ENCODE assay signal across 29 cellular contexts in genomic region chr19:5782945-5783919, GRCh38. TPM values are rescaled to one million over a fixed set of nuclear protein-coding genes. Genes with fewer than 3 reads are reported as not detected.
A peak's percentile ranks its signal among the peaks of the same experiment; 100 is the strongest.
DNase-seq lines count a peak whose midpoint lies in the region; ATAC-seq and TF ChIP-seq lines count a peak whose summit lies in the region.
"Had no signal": no experiment of that assay in that cellular context is flagged by ENCODE, and none has a peak within 500 bp of the region (broad histone marks: within the 10 kb centered on the region; RNA-seq: fewer than 3 reads in every experiment).

No MANE protein-coding gene starts in this region.

- no peak overlapping the region for H3K4me3 ChIP-seq in SK-N-SH (ENCODE audit: low read depth in 2 of 2, low read length in 1 of 2)
- H3K4me3 ChIP-seq in endodermal cell (ENCODE audit: low read length): no peak overlapping the region
- no peak overlapping the region for H3K4me3 ChIP-seq in sigmoid colon
- no peak overlapping the region for H3K4me3 ChIP-seq in WERI-Rb-1 (ENCODE audit: low read depth, low read length)
- H3K4me3 ChIP-seq: Peyer's patch, SJSA1 had no signal

- POLR2A ChIA-PET in SK-N-SH (lab: Yijun Ruan, JAX): interaction anchor here (1.4 kb wide), 1 partner anchor 15 kb away, joined by 4 read pairs; no protein-coding TSS in a partner anchor

- H3K4me2 ChIP-seq in SK-N-SH: no peak overlapping the region

- H3K4me1 ChIP-seq in SK-N-SH (ENCODE audit: control insufficient read depth in 1 of 2, insufficient read depth in 2 of 2, low read depth in 1 of 2, low read length in 1 of 2) (no peaks in the 10 kb centered on the region), endodermal cell (ENCODE audit: control insufficient read depth, insufficient read depth, low read length) (no peaks in the 10 kb centered on the region), sigmoid colon (no peaks in the 10 kb centered on the region)
- H3K4me1 ChIP-seq: Peyer's patch, SJSA1 had no signal

- H3K27me3 ChIP-seq in SK-N-SH (ENCODE audit: insufficient read depth): no peaks in the 10 kb centered on the region
- no peaks in the 10 kb centered on the region for H3K27me3 ChIP-seq in endodermal cell (ENCODE audit: control insufficient read depth, insufficient read depth, low read length, poor library complexity, severe bottlenecking)
- H3K27me3 ChIP-seq in sigmoid colon: no peaks in the 10 kb centered on the region
- H3K27me3 ChIP-seq in WERI-Rb-1 (ENCODE audit: insufficient read depth, low read depth, severe bottlenecking): no peaks in the 10 kb centered on the region
- H3K27me3 ChIP-seq: Peyer's patch, SJSA1 had no signal

- H3K36me3 ChIP-seq in SK-N-SH (replicated peaks in 1 of 2; ENCODE audit: control insufficient read depth in 1 of 2, insufficient read depth in 2 of 2, low read length in 1 of 2): peaks cover 0 to 31% of the 10 kb centered on the region in 2 experiments
- peaks cover 19% of the 10 kb centered on the region for H3K36me3 ChIP-seq in endodermal cell (ENCODE audit: control insufficient read depth, insufficient read depth, low read length)
- H3K36me3 ChIP-seq in sigmoid colon: peaks cover 22 to 44% (median 33%) of the 10 kb centered on the region in 4 donors
- peaks cover 36% of the 10 kb centered on the region for H3K36me3 ChIP-seq in WERI-Rb-1

- intact Hi-C loops in Right ventricle myocardium superior (cut with DNase I) (no loop called here), cardiac septum (cut with DNase I) (no loop called here), sigmoid colon (cut with DNase I) (no loop called here)

- H3K36me3 Mint-ChIP-seq in endodermal cell (ENCODE audit: low read depth): peaks cover 19% of the 10 kb centered on the region

- no peaks in the 10 kb centered on the region for H4K20me1 ChIP-seq in SK-N-SH (ENCODE audit: insufficient read depth)

- DNase-seq in Right ventricle myocardium superior (no peak), cardiac septum (ENCODE audit: low spot score) (no peak), SK-N-SH (peak; percentile 25), endodermal cell (no peak), sigmoid colon (peak; percentile 63), NOMO-1 (lab: John Stamatoyannopoulos, UW; ENCODE audit: unreplicated experiment in 2 of 2) (no peak), WERI-Rb-1 (no peak)
- no peak for DNase-seq in activated T-cell treated with anti-CD3 and anti-CD28 coated beads, Interleukin-2, amount 50 U/mL, for 1 hour
- DNase-seq: 8988T; AML-193; C1 segment of cervical spinal cord; Calu3; CD8-positive, alpha-beta T cell; DMS153; GF-D8; HCEC 1CT; Kasumi-1; NCI-H1694; NCI-H2081; NCI-H2171; NCI-H345; NCI-H524; NCI-H774; NK-92 treated with Interleukin-12 subunit alpha and Interleukin-12 subunit beta, amount 100 ng/mL, for 24 hours; Peyer's patch had no signal

- H3K27ac Mint-ChIP-seq in endodermal cell: no peak overlapping the region
- H3K27ac Mint-ChIP-seq: CD8-positive, alpha-beta T cell; IgD-negative memory B cell had no signal

- CTCF ChIA-PET in SK-N-SH (lab: Yijun Ruan, JAX): interaction anchor here (0.9 to 4.7 kb wide), 6 partner anchors 9 to 240 kb away, joined by 3 to 17 read pairs (median 4); no protein-coding TSS in a partner anchor

- TF ChIP-seq RAD21 in SK-N-SH (IDR thresholded peaks at IDR 0.05; ENCODE audit: low read length): no peak

- H3K27me3 Mint-ChIP-seq in endodermal cell (ENCODE audit: insufficient read depth): no peaks in the 10 kb centered on the region
- H3K27me3 Mint-ChIP-seq: IgD-negative memory B cell had no signal

- H3K4me3 Mint-ChIP-seq in endodermal cell: no peak overlapping the region
- H3K4me3 Mint-ChIP-seq: CD8-positive, alpha-beta T cell; IgD-negative memory B cell had no signal

- no peaks in the 10 kb centered on the region for H3K9me2 ChIP-seq in SK-N-SH

- H3F3A ChIP-seq in SK-N-SH (replicated peaks; ENCODE audit: insufficient read depth): no peaks in the 10 kb centered on the region

- TF ChIP-seq EP300 in SK-N-SH (IDR thresholded peaks at IDR 0.05; ENCODE audit: borderline replicate concordance in 1 of 2, low read depth in 1 of 2, low read length in 1 of 2) (no peak), sigmoid colon (IDR thresholded peaks at IDR 0.05) (no peak)

- peak; percentile 4 for ATAC-seq in Right ventricle myocardium superior (ENCODE audit: poor library complexity)
- ATAC-seq: CD8-positive, alpha-beta T cell had no signal

- no peak overlapping the region for H3K9ac ChIP-seq in SK-N-SH
- no peak overlapping the region for H3K9ac ChIP-seq in endodermal cell (ENCODE audit: extremely low read depth, low read length, poor library complexity, severe bottlenecking)

- H3K27ac ChIP-seq in SK-N-SH (ENCODE audit: low read depth in 2 of 2, low read length in 1 of 2) (no peak overlapping the region), endodermal cell (ENCODE audit: low read depth, low read length) (peak overlapping the region; percentile 32), sigmoid colon (no peak overlapping the region), WERI-Rb-1 (no peak overlapping the region)
- H3K27ac ChIP-seq: Peyer's patch, SJSA1 had no signal

- TF ChIP-seq CTCF in SK-N-SH (IDR thresholded peaks at IDR 0.05): no peak
- TF ChIP-seq CTCF in endodermal cell (conservative IDR thresholded peaks at IDR 0.05): no peak
- no peak for TF ChIP-seq CTCF in sigmoid colon (IDR thresholded peaks at IDR 0.05)
- TF ChIP-seq CTCF in WERI-Rb-1 (IDR thresholded peaks at IDR 0.05; ENCODE audit: low read depth, low read length): no peak

- no peak for TF ChIP-seq POLR2A in sigmoid colon (IDR thresholded peaks at IDR 0.05)

- H3K9me3 Mint-ChIP-seq in endodermal cell: no peaks in the 10 kb centered on the region
- H3K9me3 Mint-ChIP-seq: CD8-positive, alpha-beta T cell; IgD-negative memory B cell had no signal

- no peaks in the 10 kb centered on the region for H3K4me1 Mint-ChIP-seq in endodermal cell
- H3K4me1 Mint-ChIP-seq: IgD-negative memory B cell had no signal

- WGBS in SK-N-SH (ENCODE audit: low lambda C conversion rate): 93% methylated on average over 24 of the region's 48 CpGs
- 93 to 97% methylated on average over 26 to 48 of the region's 48 CpGs for WGBS in endodermal cell (ENCODE audit: insufficient coverage in 1 of 2, insufficient read length in 1 of 2), 2 experiments
- WGBS in sigmoid colon, 2 donors: 83 to 89% methylated on average over 48 of the region's 48 CpGs

- H3K9me3 ChIP-seq in SK-N-SH (no peaks in the 10 kb centered on the region), endodermal cell (ENCODE audit: control insufficient read depth, low read length) (no peaks in the 10 kb centered on the region), sigmoid colon (no peaks in the 10 kb centered on the region), WERI-Rb-1 (ENCODE audit: severe bottlenecking) (no peaks in the 10 kb centered on the region)
- H3K9me3 ChIP-seq: Peyer's patch, SJSA1 had no signal

- no peaks in the 10 kb centered on the region for H3K79me2 ChIP-seq in SK-N-SH (ENCODE audit: insufficient read depth)

- no peak overlapping the region for H2AFZ ChIP-seq in SK-N-SH (ENCODE audit: low read depth)

TF ChIP-seq in SK-N-SH, 30 proteins besides CTCF, POLR2A, EP300 and RAD21:
- TF ChIP-seq TAF1 (IDR thresholded peaks at IDR 0.05; ENCODE audit: borderline replicate concordance, low read depth, low read length): no peak
- no peak for TF ChIP-seq ELF1 (IDR thresholded peaks at IDR 0.05)
- TF ChIP-seq TEAD4 (IDR thresholded peaks at IDR 0.05; ENCODE audit: borderline replicate concordance, insufficient read depth): no peak
- no peak for TF ChIP-seq YY1 (IDR thresholded peaks at IDR 0.05; ENCODE audit: low read depth)
- TF ChIP-seq MEF2A (IDR thresholded peaks at IDR 0.05; ENCODE audit: borderline replicate concordance, low read depth): no peak

RNA-seq across cellular contexts. Expression of gene PRR22, which starts 1.3 kb away (rescaled TPM):
- total RNA-seq in Right ventricle myocardium superior: 0.62 TPM
- 1.3 TPM for total RNA-seq in cardiac septum
- polyA plus RNA-seq in SK-N-SH (2012; rRNA removed): 0.82 and 0.91 TPM in 2 replicates
- polyA plus RNA-seq in SK-N-SH (2012; cell fraction: cytosol; rRNA removed): 0.12 and 0.25 TPM in 2 replicates
- 8.4 and 9.5 TPM in 2 replicates for polyA plus RNA-seq in SK-N-SH (2012; cell fraction: nucleus; rRNA removed)
- 1 to 10 TPM; 1.9 to 3.6 TPM for total RNA-seq in endodermal cell
- polyA plus RNA-seq in endodermal cell (2013, experiment 1 of 2): 2.1 TPM
- polyA plus RNA-seq in endodermal cell (2013, experiment 2 of 2): 2.1 TPM
- total RNA-seq in sigmoid colon: 1 to 10 TPM in 1 of 4 donors, under 1 TPM in 1, not detected in 2; 0.71 to 1.1 TPM
- polyA plus RNA-seq in sigmoid colon: 1 to 10 TPM in 1 of 3 donors, under 1 TPM in 1, not detected in 1; 0.60 to 9.2 TPM
- polyA plus RNA-seq: IgD-negative memory B cell had no signal

RNA-seq across cellular contexts. Expression of gene DUS3L, which starts 7.7 kb away (rescaled TPM):
- 12.9 TPM for total RNA-seq in Right ventricle myocardium superior
- 21.6 TPM for total RNA-seq in cardiac septum
- polyA plus RNA-seq in SK-N-SH (2012; rRNA removed): 44.0 and 45.2 TPM in 2 replicates
- 20.9 and 24.8 TPM in 2 replicates for polyA plus RNA-seq in SK-N-SH (2012; cell fraction: cytosol; rRNA removed)
- 151 and 182 TPM in 2 replicates for polyA plus RNA-seq in SK-N-SH (2012; cell fraction: nucleus; rRNA removed)
- total RNA-seq in endodermal cell: 10 to 100 TPM; 19.6 to 36.8 TPM
- 25.8 TPM for polyA plus RNA-seq in endodermal cell (2013, experiment 1 of 2)
- polyA plus RNA-seq in endodermal cell (2013, experiment 2 of 2): 20.2 TPM
- 10 to 100 TPM; 26.7 to 37.4 (median 31.7) TPM for total RNA-seq in sigmoid colon
- polyA plus RNA-seq in sigmoid colon: 10 to 100 TPM in 2 of 3 donors, 1 to 10 TPM in 1; 8.3 to 42.0 (median 15.0) TPM

RNA-seq across cellular contexts. Expression of gene NRTN, which starts 21.6 kb away (rescaled TPM):
- total RNA-seq in Right ventricle myocardium superior (20.6 TPM), cardiac septum (23.6 TPM), endodermal cell (1 to 10 TPM; 5.8 to 6.4 TPM), sigmoid colon (10 to 100 TPM in 1 of 4 donors, 1 to 10 TPM in 3; 6.1 to 12.2 (median 6.6) TPM)
- polyA plus RNA-seq in SK-N-SH (2012; rRNA removed) (0.54 and 0.99 TPM in 2 replicates), sigmoid colon (1 to 10 TPM in 1 of 3 donors, not detected in 2; 1.7 TPM)
- polyA plus RNA-seq in SK-N-SH (2012; cell fraction: cytosol; rRNA removed): 0.31 and 0.77 TPM in 2 replicates
- polyA plus RNA-seq in SK-N-SH (2012; cell fraction: nucleus; rRNA removed): 0.73 and 0.92 TPM in 2 replicates
- polyA plus RNA-seq in endodermal cell (2013, experiment 1 of 2): 6.4 TPM
- 7.2 TPM for polyA plus RNA-seq in endodermal cell (2013, experiment 2 of 2)
- polyA plus RNA-seq: IgD-negative memory B cell had no signal

RNA-seq across cellular contexts. Expression of gene FUT6, which starts 56.3 kb away (rescaled TPM):
- total RNA-seq in Right ventricle myocardium superior: not detected
- not detected for total RNA-seq in cardiac septum
- not detected in 2 replicates for polyA plus RNA-seq in SK-N-SH (2012; rRNA removed)
- not detected in 2 replicates for polyA plus RNA-seq in SK-N-SH (2012; cell fraction: cytosol; rRNA removed)
- not detected in 2 replicates for polyA plus RNA-seq in SK-N-SH (2012; cell fraction: nucleus; rRNA removed)
- total RNA-seq in endodermal cell: not detected
- polyA plus RNA-seq in endodermal cell (2013, experiment 1 of 2): not detected
- polyA plus RNA-seq in endodermal cell (2013, experiment 2 of 2): not detected
- not detected for total RNA-seq in sigmoid colon
- polyA plus RNA-seq in sigmoid colon: 10 to 100 TPM; 14.8 to 61.1 (median 21.0) TPM
- total RNA-seq: CD8-positive, alpha-beta T cell; MCF 10A; SJSA1 had no signal
- polyA plus RNA-seq: AG04450 had no signal

Comparison
In these comparisons a context has a peak if more than half of its experiments do, and no peak if none do; other contexts are left out.
1. DNase-seq: peak in SK-N-SH (single experiment) and sigmoid colon (single experiment); none in Right ventricle myocardium superior (single experiment), cardiac septum (single experiment), endodermal cell (single experiment), NOMO-1 (0 of 2), activated T-cell treated with anti-CD3 and anti-CD28 coated beads, Interleukin-2, amount 50 U/mL, for 1 hour (single experiment) and WERI-Rb-1 (single experiment).